In the genomic region with DNA sequence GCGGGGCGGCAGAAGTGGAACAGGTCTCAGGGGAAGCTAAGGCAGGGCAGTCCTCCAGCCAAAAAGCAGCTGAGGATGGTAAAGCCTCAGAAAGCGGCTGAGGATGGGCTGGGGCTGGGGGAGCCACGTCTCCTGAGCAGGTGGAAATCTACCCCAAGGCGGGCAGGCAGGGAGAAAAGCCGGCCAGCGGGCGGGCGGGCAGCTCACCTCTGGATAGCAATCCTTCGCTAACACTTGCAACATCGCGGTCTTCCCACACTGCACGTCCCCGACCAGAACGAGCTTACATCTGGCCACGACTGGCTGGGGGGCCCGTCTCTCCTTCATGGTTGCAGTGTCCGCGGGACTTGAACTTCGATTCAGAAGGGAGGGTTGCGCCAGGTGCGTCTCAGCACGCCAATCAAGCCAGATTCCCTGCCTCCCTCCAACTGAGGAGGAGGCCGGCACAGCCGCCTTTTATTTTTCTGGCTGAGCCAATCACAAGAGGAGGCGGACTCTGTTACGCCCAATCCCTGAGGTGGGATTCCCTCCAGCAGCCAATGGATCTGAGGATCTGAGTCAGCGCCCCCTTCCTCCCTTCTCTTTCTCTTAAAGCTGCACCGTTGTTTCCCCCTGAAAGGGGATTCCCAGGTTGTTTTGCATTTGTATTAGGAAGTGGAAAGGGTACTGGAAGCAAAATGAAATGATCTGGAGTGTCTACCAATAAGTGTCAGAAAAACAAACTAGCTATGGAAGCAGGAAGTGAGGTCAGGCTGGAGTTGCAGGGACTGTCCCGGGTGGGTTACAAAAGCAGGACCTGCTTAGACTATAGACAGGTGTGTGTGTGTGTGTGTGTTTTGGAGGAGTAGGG, we compare ENCODE assay signal across 1 cellular context.
TF ChIP-seq lines count a peak whose summit lies in the region.

A gene (minus strand): TSS at position 430 of the 850 bp plus-strand sequence. CDS start 103 bp downstream, at position 327.

TF ChIP-seq in HepG2, 621 proteins besides CTCF, POLR2A, EP300 and RAD21 (continued from another document and continues in another):
- TF ChIP-seq, protein P1, sequence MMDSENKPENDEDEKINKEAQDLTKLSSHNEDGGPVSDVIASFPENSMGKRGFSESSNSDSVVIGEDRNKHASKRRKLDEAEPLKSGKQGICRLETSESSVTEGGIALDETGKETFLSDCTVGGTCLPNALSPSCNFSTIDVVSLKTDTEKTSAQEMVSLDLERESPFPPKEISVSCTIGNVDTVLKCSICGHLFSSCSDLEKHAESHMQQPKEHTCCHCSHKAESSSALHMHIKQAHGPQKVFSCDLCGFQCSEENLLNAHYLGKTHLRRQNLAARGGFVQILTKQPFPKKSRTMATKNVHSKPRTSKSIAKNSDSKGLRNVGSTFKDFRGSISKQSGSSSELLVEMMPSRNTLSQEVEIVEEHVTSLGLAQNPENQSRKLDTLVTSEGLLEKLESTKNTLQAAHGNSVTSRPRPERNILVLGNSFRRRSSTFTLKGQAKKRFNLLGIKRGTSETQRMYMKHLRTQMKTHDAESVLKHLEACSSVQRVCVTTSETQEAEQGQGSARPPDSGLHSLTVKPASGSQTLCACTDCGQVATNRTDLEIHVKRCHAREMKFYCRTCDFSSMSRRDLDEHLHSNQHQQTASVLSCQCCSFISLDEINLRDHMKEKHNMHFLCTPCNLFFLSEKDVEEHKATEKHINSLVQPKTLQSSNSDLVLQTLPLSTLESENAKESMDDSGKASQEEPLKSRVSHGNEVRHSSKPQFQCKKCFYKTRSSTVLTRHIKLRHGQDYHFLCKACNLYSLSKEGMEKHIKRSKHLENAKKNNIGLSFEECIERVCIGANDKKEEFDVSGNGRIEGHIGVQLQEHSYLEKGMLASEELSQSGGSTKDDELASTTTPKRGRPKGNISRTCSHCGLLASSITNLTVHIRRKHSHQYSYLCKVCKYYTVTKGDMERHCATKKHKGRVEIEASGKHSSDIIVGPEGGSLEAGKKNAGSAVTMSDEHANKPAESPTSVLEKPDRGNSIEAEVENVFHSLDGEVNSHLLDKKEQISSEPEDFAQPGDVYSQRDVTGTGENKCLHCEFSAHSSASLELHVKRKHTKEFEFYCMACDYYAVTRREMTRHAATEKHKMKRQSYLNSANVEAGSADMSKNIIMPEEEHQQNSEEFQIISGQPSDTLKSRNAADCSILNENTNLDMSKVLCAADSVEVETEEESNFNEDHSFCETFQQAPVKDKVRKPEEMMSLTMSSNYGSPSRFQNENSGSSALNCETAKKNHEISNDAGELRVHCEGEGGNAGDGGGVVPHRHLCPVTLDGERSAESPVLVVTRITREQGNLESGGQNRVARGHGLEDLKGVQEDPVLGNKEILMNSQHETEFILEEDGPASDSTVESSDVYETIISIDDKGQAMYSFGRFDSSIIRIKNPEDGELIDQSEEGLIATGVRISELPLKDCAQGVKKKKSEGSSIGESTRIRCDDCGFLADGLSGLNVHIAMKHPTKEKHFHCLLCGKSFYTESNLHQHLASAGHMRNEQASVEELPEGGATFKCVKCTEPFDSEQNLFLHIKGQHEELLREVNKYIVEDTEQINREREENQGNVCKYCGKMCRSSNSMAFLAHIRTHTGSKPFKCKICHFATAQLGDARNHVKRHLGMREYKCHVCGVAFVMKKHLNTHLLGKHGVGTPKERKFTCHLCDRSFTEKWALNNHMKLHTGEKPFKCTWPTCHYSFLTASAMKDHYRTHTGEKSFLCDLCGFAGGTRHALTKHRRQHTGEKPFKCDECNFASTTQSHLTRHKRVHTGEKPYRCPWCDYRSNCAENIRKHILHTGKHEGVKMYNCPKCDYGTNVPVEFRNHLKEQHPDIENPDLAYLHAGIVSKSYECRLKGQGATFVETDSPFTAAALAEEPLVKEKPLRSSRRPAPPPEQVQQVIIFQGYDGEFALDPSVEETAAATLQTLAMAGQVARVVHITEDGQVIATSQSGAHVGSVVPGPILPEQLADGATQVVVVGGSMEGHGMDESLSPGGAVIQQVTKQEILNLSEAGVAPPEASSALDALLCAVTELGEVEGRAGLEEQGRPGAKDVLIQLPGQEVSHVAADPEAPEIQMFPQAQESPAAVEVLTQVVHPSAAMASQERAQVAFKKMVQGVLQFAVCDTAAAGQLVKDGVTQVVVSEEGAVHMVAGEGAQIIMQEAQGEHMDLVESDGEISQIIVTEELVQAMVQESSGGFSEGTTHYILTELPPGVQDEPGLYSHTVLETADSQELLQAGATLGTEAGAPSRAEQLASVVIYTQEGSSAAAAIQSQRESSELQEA (CRISPR knock-in tag; IDR thresholded peaks at IDR 0.05; ENCODE audit: not compliant biosample characterization), result peak; percentile 51
- TF ChIP-seq, protein P2, sequence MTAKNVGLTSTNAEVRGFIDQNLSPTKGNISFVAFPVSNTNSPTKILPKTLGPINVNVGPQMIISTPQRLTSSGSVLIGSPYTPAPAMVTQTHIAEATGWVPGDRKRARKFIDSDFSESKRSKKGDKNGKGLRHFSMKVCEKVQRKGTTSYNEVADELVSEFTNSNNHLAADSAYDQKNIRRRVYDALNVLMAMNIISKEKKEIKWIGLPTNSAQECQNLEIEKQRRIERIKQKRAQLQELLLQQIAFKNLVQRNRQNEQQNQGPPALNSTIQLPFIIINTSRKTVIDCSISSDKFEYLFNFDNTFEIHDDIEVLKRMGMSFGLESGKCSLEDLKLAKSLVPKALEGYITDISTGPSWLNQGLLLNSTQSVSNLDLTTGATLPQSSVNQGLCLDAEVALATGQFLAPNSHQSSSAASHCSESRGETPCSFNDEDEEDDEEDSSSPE (CRISPR knock-in tag; IDR thresholded peaks at IDR 0.05), result peak; percentile 39; the same call in 1 of the 2 replicates
- TF ChIP-seq TEAD2 (CRISPR knock-in tag; IDR thresholded peaks at IDR 0.05) (no peak), TARDBP (CRISPR knock-in tag; IDR thresholded peaks at IDR 0.05) (0 out of 2 replicates have a peak, but pooled peaks have one; percentile 56), ATF1 (CRISPR knock-in tag; IDR thresholded peaks at IDR 0.05) (no peak), ZSCAN9 (CRISPR knock-in tag; IDR thresholded peaks at IDR 0.05; ENCODE audit: borderline replicate concordance) (peak; percentile 77; the same call in 1 of the 2 replicates)
- TF ChIP-seq, protein P3, sequence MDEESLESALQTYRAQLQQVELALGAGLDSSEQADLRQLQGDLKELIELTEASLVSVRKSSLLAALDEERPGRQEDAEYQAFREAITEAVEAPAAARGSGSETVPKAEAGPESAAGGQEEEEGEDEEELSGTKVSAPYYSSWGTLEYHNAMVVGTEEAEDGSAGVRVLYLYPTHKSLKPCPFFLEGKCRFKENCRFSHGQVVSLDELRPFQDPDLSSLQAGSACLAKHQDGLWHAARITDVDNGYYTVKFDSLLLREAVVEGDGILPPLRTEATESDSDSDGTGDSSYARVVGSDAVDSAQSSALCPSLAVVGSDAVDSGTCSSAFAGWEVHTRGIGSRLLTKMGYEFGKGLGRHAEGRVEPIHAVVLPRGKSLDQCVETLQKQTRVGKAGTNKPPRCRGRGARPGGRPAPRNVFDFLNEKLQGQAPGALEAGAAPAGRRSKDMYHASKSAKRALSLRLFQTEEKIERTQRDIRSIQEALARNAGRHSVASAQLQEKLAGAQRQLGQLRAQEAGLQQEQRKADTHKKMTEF (CRISPR knock-in tag; IDR thresholded peaks at IDR 0.05), result peak; percentile 63; the same call in 1 of the 2 replicates
- TF ChIP-seq, protein P4, sequence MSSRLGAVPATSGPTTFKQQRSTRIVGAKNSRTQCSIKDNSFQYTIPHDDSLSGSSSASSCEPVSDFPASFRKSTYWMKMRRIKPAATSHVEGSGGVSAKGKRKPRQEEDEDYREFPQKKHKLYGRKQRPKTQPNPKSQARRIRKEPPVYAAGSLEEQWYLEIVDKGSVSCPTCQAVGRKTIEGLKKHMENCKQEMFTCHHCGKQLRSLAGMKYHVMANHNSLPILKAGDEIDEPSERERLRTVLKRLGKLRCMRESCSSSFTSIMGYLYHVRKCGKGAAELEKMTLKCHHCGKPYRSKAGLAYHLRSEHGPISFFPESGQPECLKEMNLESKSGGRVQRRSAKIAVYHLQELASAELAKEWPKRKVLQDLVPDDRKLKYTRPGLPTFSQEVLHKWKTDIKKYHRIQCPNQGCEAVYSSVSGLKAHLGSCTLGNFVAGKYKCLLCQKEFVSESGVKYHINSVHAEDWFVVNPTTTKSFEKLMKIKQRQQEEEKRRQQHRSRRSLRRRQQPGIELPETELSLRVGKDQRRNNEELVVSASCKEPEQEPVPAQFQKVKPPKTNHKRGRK (CRISPR knock-in tag; IDR thresholded peaks at IDR 0.05), result 0 out of 2 replicates have a peak, but pooled peaks have one; percentile 21
- TF ChIP-seq, protein P5, sequence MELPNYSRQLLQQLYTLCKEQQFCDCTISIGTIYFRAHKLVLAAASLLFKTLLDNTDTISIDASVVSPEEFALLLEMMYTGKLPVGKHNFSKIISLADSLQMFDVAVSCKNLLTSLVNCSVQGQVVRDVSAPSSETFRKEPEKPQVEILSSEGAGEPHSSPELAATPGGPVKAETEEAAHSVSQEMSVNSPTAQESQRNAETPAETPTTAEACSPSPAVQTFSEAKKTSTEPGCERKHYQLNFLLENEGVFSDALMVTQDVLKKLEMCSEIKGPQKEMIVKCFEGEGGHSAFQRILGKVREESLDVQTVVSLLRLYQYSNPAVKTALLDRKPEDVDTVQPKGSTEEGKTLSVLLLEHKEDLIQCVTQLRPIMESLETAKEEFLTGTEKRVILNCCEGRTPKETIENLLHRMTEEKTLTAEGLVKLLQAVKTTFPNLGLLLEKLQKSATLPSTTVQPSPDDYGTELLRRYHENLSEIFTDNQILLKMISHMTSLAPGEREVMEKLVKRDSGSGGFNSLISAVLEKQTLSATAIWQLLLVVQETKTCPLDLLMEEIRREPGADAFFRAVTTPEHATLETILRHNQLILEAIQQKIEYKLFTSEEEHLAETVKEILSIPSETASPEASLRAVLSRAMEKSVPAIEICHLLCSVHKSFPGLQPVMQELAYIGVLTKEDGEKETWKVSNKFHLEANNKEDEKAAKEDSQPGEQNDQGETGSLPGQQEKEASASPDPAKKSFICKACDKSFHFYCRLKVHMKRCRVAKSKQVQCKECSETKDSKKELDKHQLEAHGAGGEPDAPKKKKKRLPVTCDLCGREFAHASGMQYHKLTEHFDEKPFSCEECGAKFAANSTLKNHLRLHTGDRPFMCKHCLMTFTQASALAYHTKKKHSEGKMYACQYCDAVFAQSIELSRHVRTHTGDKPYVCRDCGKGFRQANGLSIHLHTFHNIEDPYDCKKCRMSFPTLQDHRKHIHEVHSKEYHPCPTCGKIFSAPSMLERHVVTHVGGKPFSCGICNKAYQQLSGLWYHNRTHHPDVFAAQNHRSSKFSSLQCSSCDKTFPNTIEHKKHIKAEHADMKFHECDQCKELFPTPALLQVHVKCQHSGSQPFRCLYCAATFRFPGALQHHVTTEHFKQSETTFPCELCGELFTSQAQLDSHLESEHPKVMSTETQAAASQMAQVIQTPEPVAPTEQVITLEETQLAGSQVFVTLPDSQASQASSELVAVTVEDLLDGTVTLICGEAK (IDR thresholded peaks at IDR 0.05), result 0 out of 2 replicates have a peak, but pooled peaks have one; percentile 3
- TF ChIP-seq, protein P5 (CRISPR knock-in tag; IDR thresholded peaks at IDR 0.05), result peak; percentile 68; the same call in 1 of the 2 replicates
- TF ChIP-seq, protein P6, sequence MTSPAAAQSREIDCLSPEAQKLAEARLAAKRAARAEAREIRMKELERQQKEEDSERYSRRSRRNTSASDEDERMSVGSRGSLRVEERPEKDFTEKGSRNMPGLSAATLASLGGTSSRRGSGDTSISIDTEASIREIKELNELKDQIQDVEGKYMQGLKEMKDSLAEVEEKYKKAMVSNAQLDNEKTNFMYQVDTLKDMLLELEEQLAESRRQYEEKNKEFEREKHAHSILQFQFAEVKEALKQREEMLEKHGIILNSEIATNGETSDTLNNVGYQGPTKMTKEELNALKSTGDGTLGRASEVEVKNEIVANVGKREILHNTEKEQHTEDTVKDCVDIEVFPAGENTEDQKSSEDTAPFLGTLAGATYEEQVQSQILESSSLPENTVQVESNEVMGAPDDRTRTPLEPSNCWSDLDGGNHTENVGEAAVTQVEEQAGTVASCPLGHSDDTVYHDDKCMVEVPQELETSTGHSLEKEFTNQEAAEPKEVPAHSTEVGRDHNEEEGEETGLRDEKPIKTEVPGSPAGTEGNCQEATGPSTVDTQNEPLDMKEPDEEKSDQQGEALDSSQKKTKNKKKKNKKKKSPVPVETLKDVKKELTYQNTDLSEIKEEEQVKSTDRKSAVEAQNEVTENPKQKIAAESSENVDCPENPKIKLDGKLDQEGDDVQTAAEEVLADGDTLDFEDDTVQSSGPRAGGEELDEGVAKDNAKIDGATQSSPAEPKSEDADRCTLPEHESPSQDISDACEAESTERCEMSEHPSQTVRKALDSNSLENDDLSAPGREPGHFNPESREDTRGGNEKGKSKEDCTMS (CRISPR knock-in tag; conservative IDR thresholded peaks at IDR 0.05), result no peak
